In genomic region chr1:109491372-109491771, GRCh38 we compare ENCODE assay signal across 1 cellular context.
TF ChIP-seq lines count a peak whose summit lies in the region.

No MANE protein-coding gene starts in this region.

TF ChIP-seq in IMR-90, 13 proteins besides CTCF, POLR2A, EP300 and RAD21:
- no peak for TF ChIP-seq USF2 (IDR thresholded peaks at IDR 0.05; ENCODE audit: low read depth, low read length)
- TF ChIP-seq SMC3 (IDR thresholded peaks at IDR 0.05; ENCODE audit: low read depth, low read length): no peak
- TF ChIP-seq CHD1 (IDR thresholded peaks at IDR 0.05; ENCODE audit: low read depth, low read length): no peak
- TF ChIP-seq ELK1 (IDR thresholded peaks at IDR 0.05; ENCODE audit: borderline replicate concordance, low read depth, low read length): no peak
- no peak for TF ChIP-seq MAZ (IDR thresholded peaks at IDR 0.05; ENCODE audit: borderline replicate concordance, low read depth, low read length)
- no peak for TF ChIP-seq BHLHE40 (IDR thresholded peaks at IDR 0.05; ENCODE audit: low read depth, low read length)
- TF ChIP-seq RCOR1 (IDR thresholded peaks at IDR 0.05; ENCODE audit: insufficient replicate concordance, low read length): no peak
- TF ChIP-seq FOS (IDR thresholded peaks at IDR 0.05; ENCODE audit: low read depth, low read length): no peak
- TF ChIP-seq RFX5 (IDR thresholded peaks at IDR 0.05; ENCODE audit: low read depth, low read length): no peak
- no peak for TF ChIP-seq MXI1 (IDR thresholded peaks at IDR 0.05; ENCODE audit: borderline replicate concordance, low read depth, low read length)
- TF ChIP-seq CEBPB (IDR thresholded peaks at IDR 0.05; ENCODE audit: low read depth, low read length): no peak
- no peak for TF ChIP-seq NFE2L2 (IDR thresholded peaks at IDR 0.05; ENCODE audit: low read depth, low read length)
